ENCODE assay signal across 19 cellular contexts in genomic region chr5:9761706-9762105, GRCh38.
DNase-seq lines count a peak whose midpoint lies in the region; ATAC-seq, FAIRE-seq and TF ChIP-seq lines count a peak whose summit lies in the region.
"Had no signal": no experiment of that assay in that cellular context is flagged by ENCODE, and none has a peak within 500 bp of the region (broad histone marks: within the 10 kb centered on the region; RNA-seq: fewer than 3 reads in every experiment).

No MANE protein-coding gene starts in this region.

- H3K9ac ChIP-seq in astrocyte (ENCODE audit: low read length) (no peak overlapping the region), H1 (replicated peaks in 1 of 4; ENCODE audit: extremely low read depth in 1 of 4, low read depth in 3 of 4, low read length in 3 of 4) (no peak overlapping the region), MM.1S (ENCODE audit: low read length) (no peak overlapping the region)

- TF ChIP-seq EP300 in H1 (IDR thresholded peaks at IDR 0.05; ENCODE audit: borderline replicate concordance in 1 of 2, low read depth in 2 of 2, low read length in 2 of 2): no peak

- TF ChIP-seq CTCF in astrocyte (IDR thresholded peaks at IDR 0.05; ENCODE audit: insufficient read depth, low read depth, low read length): no peak
- TF ChIP-seq CTCF in H1 (IDR thresholded peaks at IDR 0.05; ENCODE audit: control extremely low read depth in 1 of 3, insufficient read depth in 1 of 3, low read depth in 1 of 3, low read length in 3 of 3): no peak
- no peak for TF ChIP-seq CTCF in osteocyte (IDR thresholded peaks at IDR 0.05)
- TF ChIP-seq CTCF in MM.1S (IDR thresholded peaks at IDR 0.05; ENCODE audit: low read length): no peak

- no peaks in the 10 kb centered on the region for H3F3A ChIP-seq in MM.1S (ENCODE audit: insufficient read depth, low read length)

- no peaks in the 10 kb centered on the region for H3K27me3 ChIP-seq in astrocyte (ENCODE audit: insufficient read depth, low read length)
- H3K27me3 ChIP-seq in H1 (replicated peaks in 1 of 4; ENCODE audit: control insufficient read depth in 3 of 4, extremely low read depth in 1 of 4, insufficient read depth in 3 of 4, low read length in 3 of 4): no peaks in the 10 kb centered on the region
- H3K27me3 ChIP-seq in MM.1S (replicated peaks; ENCODE audit: insufficient read depth, low read length): no peaks in the 10 kb centered on the region
- H3K27me3 ChIP-seq: BE2C had no signal

- H2BK15ac ChIP-seq in H1 (ENCODE audit: low read length): no peak overlapping the region

- H3K4me1 Mint-ChIP-seq in astrocyte (ENCODE audit: low read depth, unreplicated experiment): peaks cover 9% of the 10 kb centered on the region
- H3K4me1 Mint-ChIP-seq in osteocyte (ENCODE audit: unreplicated experiment): peaks cover 42% of the 10 kb centered on the region
- H3K4me1 Mint-ChIP-seq in activated CD4-positive, alpha-beta T cell treated with anti-CD3 and anti-CD28 coated beads, Interleukin-2, amount 10 ng/mL, durations not matched to agents 24 days and 14 days: no peaks in the 10 kb centered on the region
- no peaks in the 10 kb centered on the region for H3K4me1 Mint-ChIP-seq in T-helper 2 cell treated with Interferon-gamma antibody and Interleukin-4, amounts not matched to agents 5 μg/mL and 100 μg/mL, for 36 hours (ENCODE audit: low read depth)
- H3K4me1 Mint-ChIP-seq: CD4-positive, alpha-beta memory T cell had no signal

- H3K36me3 Mint-ChIP-seq in astrocyte (ENCODE audit: low read depth, unreplicated experiment) (no peaks in the 10 kb centered on the region), osteocyte (ENCODE audit: unreplicated experiment) (no peaks in the 10 kb centered on the region)
- no peaks in the 10 kb centered on the region for H3K36me3 Mint-ChIP-seq in activated CD4-positive, alpha-beta T cell treated with anti-CD3 and anti-CD28 coated beads, Interleukin-2, amount 10 ng/mL, durations not matched to agents 24 days and 14 days (ENCODE audit: low read depth)
- H3K36me3 Mint-ChIP-seq in T-helper 2 cell treated with Interferon-gamma antibody and Interleukin-4, amounts not matched to agents 5 μg/mL and 100 μg/mL, for 36 hours (ENCODE audit: low read depth): no peaks in the 10 kb centered on the region
- H3K36me3 Mint-ChIP-seq: CD4-positive, alpha-beta memory T cell had no signal

- DNase-seq in HTR-8/SVneo (ENCODE audit: insufficient read length, low spot score) (no peak), astrocyte (ENCODE audit: low read depth) (peak; percentile 10), H1 (ENCODE audit: low read depth in 1 of 2, low spot score in 2 of 2) (no peak), osteocyte (ENCODE audit: extremely low spot score, unreplicated experiment) (no peak), MM.1S (no peak)
- no peak for DNase-seq in activated CD4-positive, alpha-beta T cell treated with anti-CD3 and anti-CD28 coated beads, Interleukin-2, amount 10 ng/mL, durations not matched to agents 24 days and 14 days
- DNase-seq in T-helper 2 cell treated with Interferon-gamma antibody and Interleukin-4, amounts not matched to agents 5 μg/mL and 100 μg/mL, for 36 hours (ENCODE audit: low spot score): no peak
- DNase-seq: BE2C; CD4-positive, alpha-beta memory T cell; DMS153; DMS79 treated with DMSO at 0.1 percent for 48 hours; GDM1 had no signal

- H2BK12ac ChIP-seq in H1 (ENCODE audit: low read depth, low read length): no peak overlapping the region

- no peak overlapping the region for H2BK5ac ChIP-seq in H1 (ENCODE audit: low read depth, low read length)

- H2BK20ac ChIP-seq in H1 (ENCODE audit: low read length): no peak overlapping the region

- H2AFZ ChIP-seq in astrocyte (ENCODE audit: low read depth, low read length) (no peak overlapping the region), H1 (ENCODE audit: low read length) (peak overlapping the region; percentile 20; the same call in 1 of the 2 replicates), MM.1S (ENCODE audit: low read length) (no peak overlapping the region)

- H3K14ac ChIP-seq in H1 (ENCODE audit: insufficient read length): no peak overlapping the region

- H3K79me2 ChIP-seq in astrocyte (ENCODE audit: insufficient read depth, low read length) (no peaks in the 10 kb centered on the region), H1 (ENCODE audit: control insufficient read depth in 1 of 2, insufficient read depth in 2 of 2, low read length in 2 of 2) (no peaks in the 10 kb centered on the region), MM.1S (ENCODE audit: low read length) (no peaks in the 10 kb centered on the region)

- H4K91ac ChIP-seq in H1 (replicated peaks; ENCODE audit: insufficient read length, low read length): no peak overlapping the region

- H3K23me2 ChIP-seq in H1 (ENCODE audit: low read depth, low read length): no peaks in the 10 kb centered on the region

- H4K8ac ChIP-seq in H1 (ENCODE audit: extremely low read depth, insufficient read depth, low read length): no peak overlapping the region

- POLR2A ChIA-PET in H1 (lab: Charles Lee; ENCODE audit: partially characterized antibody): no interaction called here

- no peak overlapping the region for H2BK120ac ChIP-seq in H1 (replicated peaks; ENCODE audit: low read depth, low read length)

- H4K20me1 ChIP-seq in astrocyte (ENCODE audit: insufficient read depth, low read length) (no peaks in the 10 kb centered on the region), H1 (replicated peaks in 1 of 2; ENCODE audit: control insufficient read depth in 1 of 2, insufficient read depth in 2 of 2, low read length in 2 of 2) (no peaks in the 10 kb centered on the region), MM.1S (ENCODE audit: insufficient read depth, low read length) (no peaks in the 10 kb centered on the region)

- H3K4me3 Mint-ChIP-seq in astrocyte (ENCODE audit: unreplicated experiment) (no peak overlapping the region), osteocyte (ENCODE audit: unreplicated experiment) (no peak overlapping the region)
- no peak overlapping the region for H3K4me3 Mint-ChIP-seq in activated CD4-positive, alpha-beta T cell treated with anti-CD3 and anti-CD28 coated beads, Interleukin-2, amount 10 ng/mL, durations not matched to agents 24 days and 14 days
- H3K4me3 Mint-ChIP-seq in T-helper 2 cell treated with Interferon-gamma antibody and Interleukin-4, amounts not matched to agents 5 μg/mL and 100 μg/mL, for 36 hours: no peak overlapping the region
- H3K4me3 Mint-ChIP-seq: CD4-positive, alpha-beta memory T cell had no signal

- no peak overlapping the region for H3K27ac ChIP-seq in astrocyte (ENCODE audit: low read depth, low read length)
- no peak overlapping the region for H3K27ac ChIP-seq in H1 (ENCODE audit: low read depth, low read length)
- no peak overlapping the region for H3K27ac ChIP-seq in MM.1S (ENCODE audit: low read length)
- H3K27ac ChIP-seq: C4-2B had no signal

- intact Hi-C loops in activated CD4-positive, alpha-beta T cell treated with anti-CD3 and anti-CD28 coated beads, Interleukin-2, amount 10 ng/mL, durations not matched to agents 24 days and 14 days (cut with micrococcal nuclease): no loop called here

- H3K18ac ChIP-seq in H1 (ENCODE audit: extremely low read depth, low read length): no peak overlapping the region

- H2AK5ac ChIP-seq in H1 (ENCODE audit: low read depth, low read length): no peak overlapping the region

- H3K4me2 ChIP-seq in astrocyte (ENCODE audit: low read length): no peak overlapping the region
- no peak overlapping the region for H3K4me2 ChIP-seq in H1 (ENCODE audit: insufficient read depth in 1 of 2, low read depth in 2 of 2, low read length in 2 of 2)
- no peak overlapping the region for H3K4me2 ChIP-seq in MM.1S (ENCODE audit: low read depth, low read length)

- no peaks in the 10 kb centered on the region for H3K9me3 Mint-ChIP-seq in astrocyte (ENCODE audit: unreplicated experiment)
- H3K9me3 Mint-ChIP-seq in osteocyte (ENCODE audit: unreplicated experiment): no peaks in the 10 kb centered on the region
- H3K9me3 Mint-ChIP-seq in activated CD4-positive, alpha-beta T cell treated with anti-CD3 and anti-CD28 coated beads, Interleukin-2, amount 10 ng/mL, durations not matched to agents 24 days and 14 days: no peaks in the 10 kb centered on the region
- H3K9me3 Mint-ChIP-seq in T-helper 2 cell treated with Interferon-gamma antibody and Interleukin-4, amounts not matched to agents 5 μg/mL and 100 μg/mL, for 36 hours: no peaks in the 10 kb centered on the region

- H3K23ac ChIP-seq in H1 (ENCODE audit: insufficient read length): no peak overlapping the region

- H3K27ac Mint-ChIP-seq in astrocyte (ENCODE audit: unreplicated experiment) (no peak overlapping the region), osteocyte (ENCODE audit: unreplicated experiment) (peak overlapping the region; percentile 41)
- no peak overlapping the region for H3K27ac Mint-ChIP-seq in activated CD4-positive, alpha-beta T cell treated with anti-CD3 and anti-CD28 coated beads, Interleukin-2, amount 10 ng/mL, durations not matched to agents 24 days and 14 days
- no peak overlapping the region for H3K27ac Mint-ChIP-seq in T-helper 2 cell treated with Interferon-gamma antibody and Interleukin-4, amounts not matched to agents 5 μg/mL and 100 μg/mL, for 36 hours
- H3K27ac Mint-ChIP-seq: CD4-positive, alpha-beta memory T cell had no signal

- H3K9me3 ChIP-seq in astrocyte (ENCODE audit: insufficient read depth, low read depth, low read length): no peaks in the 10 kb centered on the region
- H3K9me3 ChIP-seq in H1 (ENCODE audit: insufficient read depth in 2 of 2, low read depth in 1 of 2, low read length in 1 of 2): no peaks in the 10 kb centered on the region
- no peaks in the 10 kb centered on the region for H3K9me3 ChIP-seq in MM.1S (replicated peaks; ENCODE audit: insufficient read depth, low read length)
- H3K9me3 ChIP-seq: BE2C had no signal

- H3K4me1 ChIP-seq in astrocyte (ENCODE audit: insufficient read depth, low read length) (no peaks in the 10 kb centered on the region), H1 (replicated peaks in 1 of 4; ENCODE audit: control insufficient read depth in 3 of 4, insufficient read depth in 4 of 4, low read length in 3 of 4) (no peaks in the 10 kb centered on the region; a peak in 2 of 7 replicates), MM.1S (ENCODE audit: low read length) (no peaks in the 10 kb centered on the region)

- H3K79me1 ChIP-seq in H1 (ENCODE audit: low read depth, low read length): no peaks in the 10 kb centered on the region

- WGBS in H1 (ENCODE audit: extremely low coverage in 1 of 2, insufficient coverage in 1 of 2, insufficient read length in 1 of 2, insufficient replicate concordance in 2 of 2, low coverage in 1 of 2, low lambda C conversion rate in 2 of 2, missing lambda C conversion rate in 1 of 2), 2 experiments: 88% methylated on average over 4 of the region's 4 CpGs; no CpG with 5 or more reads in 1 of the 2 experiments

- no peak for ATAC-seq in GM19023 (IDR thresholded peaks at IDR 0.05; ENCODE audit: unreplicated experiment)
- ATAC-seq: HCT116 had no signal

- no peak overlapping the region for H4K5ac ChIP-seq in H1 (ENCODE audit: insufficient read length, low read depth, low read length)

- H3K9me2 ChIP-seq in MM.1S (replicated peaks; ENCODE audit: insufficient read depth, low read length): no peaks in the 10 kb centered on the region

- CTCF ChIA-PET in H1 (lab: Charles Lee; ENCODE audit: partially characterized antibody): interaction anchor here (1.2 to 2.0 kb wide), 2 partner anchors 23 to 444 kb away, joined by 4 read pairs; no protein-coding TSS in a partner anchor

- no peak for TF ChIP-seq POLR2A in H1 (IDR thresholded peaks at IDR 0.05; ENCODE audit: control extremely low read depth in 1 of 2, low read depth in 2 of 2, low read length in 2 of 2)

- TF ChIP-seq RAD21 in H1 (IDR thresholded peaks at IDR 0.05 in 1 of 2, conservative IDR thresholded peaks at IDR 0.05 in 1 of 2; ENCODE audit: low read depth in 2 of 2, low read length in 2 of 2): no peak

- H3K4ac ChIP-seq in H1 (replicated peaks; ENCODE audit: insufficient read length, low read depth, low read length): no peak overlapping the region

- FAIRE-seq in HTR-8/SVneo (lab: Jason Lieb, UNC): peak; percentile 23
- FAIRE-seq in astrocyte (lab: Jason Lieb, UNC): no peak
- FAIRE-seq in H1 (lab: Jason Lieb, UNC): no peak
- FAIRE-seq: A204.1, GM12892, GM19239, H54 had no signal

- H3K27me3 Mint-ChIP-seq in astrocyte (ENCODE audit: low read depth, unreplicated experiment): no peaks in the 10 kb centered on the region
- H3K27me3 Mint-ChIP-seq in osteocyte (ENCODE audit: unreplicated experiment): no peaks in the 10 kb centered on the region
- H3K27me3 Mint-ChIP-seq in activated CD4-positive, alpha-beta T cell treated with anti-CD3 and anti-CD28 coated beads, Interleukin-2, amount 10 ng/mL, durations not matched to agents 24 days and 14 days: no peaks in the 10 kb centered on the region
- H3K27me3 Mint-ChIP-seq in T-helper 2 cell treated with Interferon-gamma antibody and Interleukin-4, amounts not matched to agents 5 μg/mL and 100 μg/mL, for 36 hours (ENCODE audit: low read depth): no peaks in the 10 kb centered on the region
- H3K27me3 Mint-ChIP-seq: CD4-positive, alpha-beta memory T cell had no signal

- H3K36me3 ChIP-seq in astrocyte (ENCODE audit: insufficient read depth, low read length): no peaks in the 10 kb centered on the region
- no peaks in the 10 kb centered on the region for H3K36me3 ChIP-seq in H1 (ENCODE audit: control insufficient read depth in 2 of 4, insufficient read depth in 4 of 4, low read length in 3 of 4)
- H3K36me3 ChIP-seq in MM.1S (replicated peaks; ENCODE audit: insufficient read depth, low read length): no peaks in the 10 kb centered on the region
- H3K36me3 ChIP-seq: BE2C had no signal

- no peak overlapping the region for H3K4me3 ChIP-seq in astrocyte (ENCODE audit: insufficient read depth, low read depth, low read length)
- no peak overlapping the region for H3K4me3 ChIP-seq in H1 (ENCODE audit: extremely low read depth in 1 of 4, insufficient read depth in 2 of 4, low read depth in 3 of 4, low read length in 4 of 4)
- H3K4me3 ChIP-seq in MM.1S (ENCODE audit: low read length): no peak overlapping the region

- no peak overlapping the region for H3K56ac ChIP-seq in H1 (replicated peaks; ENCODE audit: insufficient read length, low read depth, low read length)
